14 cellular contexts compared by ENCODE assay signal in genomic region chr18:32095156-32095555, GRCh38. TPM values are rescaled to one million over a fixed set of nuclear protein-coding genes. Genes with fewer than 3 reads are reported as not detected.
A peak's percentile ranks its signal among the peaks of the same experiment; 100 is the strongest.
DNase-seq lines count a peak whose midpoint lies in the region; ATAC-seq, FAIRE-seq and TF ChIP-seq lines count a peak whose summit lies in the region.
"Had no signal": no experiment of that assay in that cellular context is flagged by ENCODE, and none has a peak within 500 bp of the region (broad histone marks: within the 10 kb centered on the region; RNA-seq: fewer than 3 reads in every experiment).

No MANE protein-coding gene starts in this region.

- H3K27me3 Mint-ChIP-seq in activated naive CD4-positive, alpha-beta T cell treated with anti-CD3 and anti-CD28 coated beads for 36 hours (ENCODE audit: low read depth): no peaks in the 10 kb centered on the region

- H3K79me2 ChIP-seq in OCI-LY7 (ENCODE audit: insufficient read depth, low read depth, low read length) (peaks cover 74% of the 10 kb centered on the region), GM12878 (ENCODE audit: control insufficient read depth, insufficient read depth, low read length) (peaks cover 72% of the 10 kb centered on the region)

- peak; percentile 59 for DNase-seq in activated naive CD4-positive, alpha-beta T cell treated with anti-CD3 and anti-CD28 coated beads for 36 hours
- no peak for DNase-seq in activated naive CD4-positive, alpha-beta T cell treated with anti-CD3 and anti-CD28 coated beads, Interleukin-2, amount 50 U/mL, for 16 hours
- DNase-seq in OCI-LY7 (ENCODE audit: low spot score): no peak
- no peak for DNase-seq in GM12878 (ENCODE audit: low read depth, low spot score)
- DNase-seq in stimulated activated effector memory CD8-positive, alpha-beta T cell treated with anti-CD3 and anti-CD28 coated beads, Interleukin-12 subunit alpha, Interleukin-12 subunit beta, amount 100 ng/mL, for 72 hours (ENCODE audit: low spot score in 2 of 2): peak in 1 of 2 donors; percentile 47
- DNase-seq in germinal center (ENCODE audit: low spot score): no peak
- no peak for DNase-seq in kidney
- DNase-seq: KG1, NCI-H1930, NCI-H748 treated with DMSO at 0.1 percent for 48 hours had no signal

- ATAC-seq in GM12878 (no peak), HG02884 (IDR thresholded peaks at IDR 0.05; ENCODE audit: unreplicated experiment) (no peak)
- no peak for ATAC-seq in stimulated activated effector memory CD8-positive, alpha-beta T cell treated with anti-CD3 and anti-CD28 coated beads, Interleukin-12 subunit alpha, Interleukin-12 subunit beta, amount 100 ng/mL, for 72 hours
- ATAC-seq: Right ventricle myocardium inferior had no signal

- no peaks in the 10 kb centered on the region for H3K27me3 ChIP-seq in GM12878 (replicated peaks in 1 of 2; ENCODE audit: control insufficient read depth in 2 of 2, insufficient read depth in 2 of 2, low read length in 1 of 2)
- H3K27me3 ChIP-seq: tibial nerve had no signal

- H2AFZ ChIP-seq in OCI-LY7 (ENCODE audit: low read length) (no peak overlapping the region), GM12878 (ENCODE audit: control insufficient read depth, low read depth, low read length) (no peak overlapping the region)
- H2AFZ ChIP-seq: parathyroid adenoma had no signal

- peak overlapping the region; percentile 96 for H3K4me3 ChIP-seq in OCI-LY7 (ENCODE audit: low read depth, low read length, poor library complexity, severe bottlenecking)
- peak overlapping the region; percentile 86; the same call in 1 of the 2 replicates for H3K4me3 ChIP-seq in GM12878
- no peak overlapping the region for H3K4me3 ChIP-seq in kidney (ENCODE audit: low read length in 2 of 2)
- H3K4me3 ChIP-seq: tibial nerve had no signal

- intact Hi-C loops in activated naive CD4-positive, alpha-beta T cell treated with anti-CD3 and anti-CD28 coated beads for 36 hours (cut with micrococcal nuclease): loop anchor here (10.0 kb wide), 1 partner anchor 600 kb away; the partner anchor contains the start of gene DSG2
- intact Hi-C loops in OCI-LY7 (cut with micrococcal nuclease; ENCODE audit: unreplicated experiment) (no loop called here), GM12878 (cut with micrococcal nuclease; ENCODE audit: unreplicated experiment) (no loop called here), kidney (cut with DNase I) (no loop called here)

- no peak overlapping the region for H3K4me3 Mint-ChIP-seq in activated naive CD4-positive, alpha-beta T cell treated with anti-CD3 and anti-CD28 coated beads for 36 hours
- peak overlapping the region; percentile 96 for H3K4me3 Mint-ChIP-seq in stimulated activated effector memory CD8-positive, alpha-beta T cell treated with anti-CD3 and anti-CD28 coated beads, Interleukin-12 subunit alpha, Interleukin-12 subunit beta, amount 100 ng/mL, for 72 hours

- H4K20me1 ChIP-seq in OCI-LY7 (ENCODE audit: insufficient read depth, low read length) (peaks cover 9% of the 10 kb centered on the region; the same call in 1 of the 2 replicates), GM12878 (ENCODE audit: control insufficient read depth, insufficient read depth) (no peaks in the 10 kb centered on the region)

- no peak for TF ChIP-seq CTCF in OCI-LY7 (conservative IDR thresholded peaks at IDR 0.05; ENCODE audit: low read length)
- TF ChIP-seq CTCF in GM12878 (IDR thresholded peaks at IDR 0.05 in 2 of 3, conservative IDR thresholded peaks at IDR 0.05 in 1 of 3; ENCODE audit: control insufficient read depth in 2 of 3, extremely low read depth in 1 of 3, insufficient read depth in 1 of 3, low read depth in 3 of 3, low read length in 3 of 3): no peak
- TF ChIP-seq CTCF in kidney (IDR thresholded peaks at IDR 0.05; ENCODE audit: borderline replicate concordance, extremely low read depth, insufficient read depth): no peak

- peaks cover 25% of the 10 kb centered on the region for H3K4me1 ChIP-seq in OCI-LY7 (ENCODE audit: insufficient read depth, low read length, poor library complexity, severe bottlenecking)
- no peaks in the 10 kb centered on the region; the same call in 1 of the 2 replicates for H3K4me1 ChIP-seq in GM12878 (ENCODE audit: control insufficient read depth, insufficient read depth, low read length)
- peaks cover 0 to 9% of the 10 kb centered on the region in 2 donors for H3K4me1 ChIP-seq in kidney (ENCODE audit: control insufficient read depth in 1 of 2, insufficient read depth in 1 of 2, low read depth in 1 of 2, low read length in 2 of 2)

- in situ Hi-C loops in GM12878 (cut with MboI): no loop called here

- 52% methylated on average over 5 of the region's 5 CpGs for WGBS in GM12878 (ENCODE audit: insufficient coverage, insufficient replicate concordance, low lambda C conversion rate, missing lambda C conversion rate)

- H3K9me3 Mint-ChIP-seq in activated naive CD4-positive, alpha-beta T cell treated with anti-CD3 and anti-CD28 coated beads for 36 hours: no peaks in the 10 kb centered on the region
- H3K9me3 Mint-ChIP-seq in stimulated activated effector memory CD8-positive, alpha-beta T cell treated with anti-CD3 and anti-CD28 coated beads, Interleukin-12 subunit alpha, Interleukin-12 subunit beta, amount 100 ng/mL, for 72 hours: no peaks in the 10 kb centered on the region

- H3K9ac ChIP-seq in GM12878 (ENCODE audit: control insufficient read depth, insufficient read depth, low read length): no peak overlapping the region
- no peak overlapping the region for H3K9ac ChIP-seq in kidney (ENCODE audit: low read length in 2 of 2)
- H3K9ac ChIP-seq: parathyroid adenoma had no signal

- H3K36me3 ChIP-seq in OCI-LY7 (ENCODE audit: insufficient read depth, low read length): peaks cover 41% of the 10 kb centered on the region
- peaks cover 0 to 6% of the 10 kb centered on the region in 2 experiments; a peak in 1 of 4 replicates for H3K36me3 ChIP-seq in GM12878 (ENCODE audit: control insufficient read depth in 2 of 2, insufficient read depth in 2 of 2, low read length in 1 of 2)
- H3K36me3 ChIP-seq in kidney (ENCODE audit: control insufficient read depth in 1 of 2, insufficient read depth in 2 of 2, low read length in 2 of 2): no peaks in the 10 kb centered on the region
- H3K36me3 ChIP-seq: tibial nerve had no signal

- TF ChIP-seq RAD21 in GM12878 (IDR thresholded peaks at IDR 0.05; ENCODE audit: insufficient read depth, low read depth, low read length): no peak

- H3K9me3 ChIP-seq in OCI-LY7 (ENCODE audit: low read length) (no peaks in the 10 kb centered on the region), GM12878 (replicated peaks; ENCODE audit: control insufficient read depth, insufficient read depth, low read length) (no peaks in the 10 kb centered on the region), kidney (ENCODE audit: control insufficient read depth in 1 of 2, low read length in 2 of 2) (no peaks in the 10 kb centered on the region)
- H3K9me3 ChIP-seq: tibial nerve had no signal

- H3K9me2 ChIP-seq in OCI-LY7 (ENCODE audit: insufficient read depth, low read length): no peaks in the 10 kb centered on the region

- peaks cover 37% of the 10 kb centered on the region for H3K36me3 Mint-ChIP-seq in activated naive CD4-positive, alpha-beta T cell treated with anti-CD3 and anti-CD28 coated beads for 36 hours (ENCODE audit: low read depth)
- H3K36me3 Mint-ChIP-seq in stimulated activated effector memory CD8-positive, alpha-beta T cell treated with anti-CD3 and anti-CD28 coated beads, Interleukin-12 subunit alpha, Interleukin-12 subunit beta, amount 100 ng/mL, for 72 hours: peaks cover 82% of the 10 kb centered on the region

- H3K27ac ChIP-seq in OCI-LY7 (ENCODE audit: low read depth, low read length, poor library complexity, severe bottlenecking) (no peak overlapping the region), GM12878 (ENCODE audit: control insufficient read depth, insufficient read depth) (no peak overlapping the region), kidney (ENCODE audit: low read depth in 2 of 2, low read length in 2 of 2) (no peak overlapping the region)
- H3K27ac ChIP-seq: parathyroid adenoma had no signal

- H3K4me1 Mint-ChIP-seq in activated naive CD4-positive, alpha-beta T cell treated with anti-CD3 and anti-CD28 coated beads for 36 hours (ENCODE audit: low read depth): peaks cover 57% of the 10 kb centered on the region
- H3K4me1 Mint-ChIP-seq in stimulated activated effector memory CD8-positive, alpha-beta T cell treated with anti-CD3 and anti-CD28 coated beads, Interleukin-12 subunit alpha, Interleukin-12 subunit beta, amount 100 ng/mL, for 72 hours: peaks cover 47% of the 10 kb centered on the region

- CTCF ChIA-PET in activated naive CD4-positive, alpha-beta T cell treated with anti-CD3 and anti-CD28 coated beads for 36 hours (lab: Charles Lee): no interaction called here
- CTCF ChIA-PET in OCI-LY7 (lab: Charles Lee; ENCODE audit: unreplicated experiment): no interaction called here
- CTCF ChIA-PET in GM12878 (lab: Yijun Ruan, JAX): no interaction called here

- peak overlapping the region; percentile 21 for H3K27ac Mint-ChIP-seq in activated naive CD4-positive, alpha-beta T cell treated with anti-CD3 and anti-CD28 coated beads for 36 hours
- H3K27ac Mint-ChIP-seq in stimulated activated effector memory CD8-positive, alpha-beta T cell treated with anti-CD3 and anti-CD28 coated beads, Interleukin-12 subunit alpha, Interleukin-12 subunit beta, amount 100 ng/mL, for 72 hours: peak overlapping the region; percentile 97

- H3K4me2 ChIP-seq in OCI-LY7 (ENCODE audit: low read length) (peak overlapping the region; percentile 78), GM12878 (ENCODE audit: control insufficient read depth, insufficient read depth) (peak overlapping the region; percentile 21)

- TF ChIP-seq POLR2A in GM12878 (IDR thresholded peaks at IDR 0.05; ENCODE audit: low read depth, low read length): no peak

- SMC1A ChIA-PET in GM12878 (lab: Charles Lee; ENCODE audit: uncharacterized antibody, unreplicated experiment): interaction anchor here (0.8 to 1.0 kb wide), 2 partner anchors 10 to 13 kb away, joined by 3 to 4 read pairs; no protein-coding TSS in a partner anchor

- POLR2A ChIA-PET in OCI-LY7 (lab: Charles Lee): no interaction called here
- POLR2A ChIA-PET in GM12878 (lab: Charles Lee): interaction anchor here (1.0 kb wide), 1 partner anchor 11 kb away, joined by 5 read pairs; no protein-coding TSS in a partner anchor

- FAIRE-seq in GM12878 (lab: Jason Lieb, UNC) (no peak), kidney (lab: Jason Lieb, UNC) (no peak)

- TF ChIP-seq EP300 in GM12878 (IDR thresholded peaks at IDR 0.05; ENCODE audit: borderline replicate concordance in 1 of 2, control insufficient read depth in 1 of 2, low read depth in 2 of 2, low read length in 2 of 2): no peak

- BruUV-seq in OCI-LY7 (replicated peaks; lab: Mats Ljungman, UMichigan) (no TSS peak), GM12878 (replicated peaks; lab: Mats Ljungman, UMichigan) (no TSS peak)

- RAD21 ChIA-PET in GM12878 (lab: Charles Lee; ENCODE audit: unreplicated experiment): no interaction called here

RNA-seq across cellular contexts. Expression of gene RNF138, which starts 3.5 kb away (rescaled TPM):
- 10 to 100 TPM; 75.4 to 85.5 TPM for total RNA-seq in activated naive CD4-positive, alpha-beta T cell treated with anti-CD3 and anti-CD28 coated beads for 36 hours
- 17.5 and 25.8 TPM in 2 replicates for total RNA-seq in OCI-LY7 (2014; rRNA removed; shearing (Covaris generic))
- total RNA-seq in OCI-LY7 (2022) (32.7 and 39.1 TPM in 2 replicates), GM12878 (2014; rRNA removed) (53.0 and 56.9 TPM in 2 replicates), GM12878 (2014; rRNA removed; fragmentation: Illumina TruSeq; extraction: Trizol) (44.6 and 45.8 TPM in 2 replicates), GM12878 (2021) (52.7 and 55.2 TPM in 2 replicates), kidney (30.6 TPM)
- 19.7 and 21.5 TPM in 2 replicates for total RNA-seq in GM12878 (2013; cell fraction: nucleolus; rRNA removed)
- 8.9 TPM for polyA plus RNA-seq in GM12878 (2011; ENCODE audit: low read depth)
- polyA plus RNA-seq in GM12878 (2011; rRNA removed) (31.7 and 34.4 TPM in 2 replicates), GM12878 (2014; fragmentation: Illumina TruSeq; extraction: Trizol) (34.4 and 46.7 TPM in 2 replicates), GM12878 (2014; fragmentation: Nextera tagmentation; extraction: Ambion mirVana) (10 to 100 TPM; 24.2 to 27.8 TPM), GM12878 (2014; rRNA removed) (33.2 and 40.1 TPM in 2 replicates), GM12878 (2016; fragmentation: Nextera tagmentation; extraction: Ambion mirVana) (10 to 100 TPM; 65.9 to 75.2 TPM), kidney (ENCODE audit: insufficient read depth, low read depth, low replicate concordance) (6.2 TPM)
- polyA plus RNA-seq in GM12878 (2011; cell fraction: cytosol; rRNA removed): 23.8 and 32.5 TPM in 2 replicates
- 17.0 and 24.8 TPM in 2 replicates for polyA plus RNA-seq in GM12878 (2011; cell fraction: nucleus; rRNA removed)
- 20.8 and 29.5 TPM in 2 replicates for polyA plus RNA-seq in GM12878 (2012)
- 39.6 and 43.2 TPM in 2 replicates for polyA minus RNA-seq in GM12878 (2011; rRNA and poly(A)+ RNA removed)
- polyA minus RNA-seq in GM12878 (2011; cell fraction: cytosol; rRNA and poly(A)+ RNA removed): 38.9 and 53.2 TPM in 2 replicates
- polyA minus RNA-seq in GM12878 (2011; cell fraction: nucleus; rRNA and poly(A)+ RNA removed): 16.2 and 32.3 TPM in 2 replicates

Comparison
In these comparisons a context has a peak if more than half of its experiments do, and no peak if none do; other contexts are left out.
1. H3K4me3 ChIP-seq: peak in OCI-LY7 (single experiment) and GM12878 (single experiment); none in kidney (0 of 2).